In the genomic region with DNA sequence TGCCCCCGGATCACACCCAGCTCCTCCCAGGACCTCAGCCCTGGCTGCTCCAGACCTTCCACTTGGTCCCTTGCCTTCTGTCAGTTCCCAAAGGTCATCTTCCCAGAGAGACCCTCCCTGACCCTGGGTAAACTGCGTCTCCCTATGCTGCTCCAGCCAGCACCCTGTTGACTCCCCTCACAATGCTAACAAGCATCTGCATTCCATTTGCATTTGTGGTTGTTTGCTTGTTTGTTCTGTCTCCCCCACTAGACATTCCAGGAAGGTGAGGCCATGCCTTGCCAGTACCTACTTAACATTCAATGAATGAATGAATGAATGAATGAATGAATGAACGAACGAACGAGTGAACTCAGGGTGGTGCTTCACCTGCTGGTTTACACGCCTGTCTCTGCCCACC, we compare ENCODE assay signal across 16 cellular contexts.
DNase-seq lines count a peak whose midpoint lies in the region; ATAC-seq, FAIRE-seq and TF ChIP-seq lines count a peak whose summit lies in the region.
"Had no signal": no experiment of that assay in that cellular context is flagged by ENCODE, and none has a peak within 500 bp of the region (broad histone marks: within the 10 kb centered on the region; RNA-seq: fewer than 3 reads in every experiment).

No MANE protein-coding gene starts in this region.

- no peak for ATAC-seq in K562
- no peak for ATAC-seq in GM18907 (IDR thresholded peaks at IDR 0.05; ENCODE audit: unreplicated experiment)
- no peak for ATAC-seq in GM21717 (IDR thresholded peaks at IDR 0.05; ENCODE audit: unreplicated experiment)
- ATAC-seq: HCT116 had no signal

- intact Hi-C loops in K562 (cut with micrococcal nuclease) = no loop called here

- H3K27ac Mint-ChIP-seq in immature natural killer cell = no peak overlapping the region
- H3K27ac Mint-ChIP-seq: CD8-positive, alpha-beta memory T cell had no signal

- H3K4me3 ChIP-seq in HUES48 (ENCODE audit: low read depth, low read length) = no peak overlapping the region
- no peak overlapping the region for H3K4me3 ChIP-seq in K562
- H3K4me3 ChIP-seq: BLaER1 treated with 17β-estradiol and CSF1 and Interleukin-3, amounts not matched to agents 10 nM and 100 nM had no signal

- H3K27me3 ChIP-seq in HUES48 (ENCODE audit: control insufficient read depth, insufficient read depth, low read length) (no peaks in the 10 kb centered on the region), K562 (ENCODE audit: control insufficient read depth in 2 of 2, insufficient read depth in 2 of 2, low read length in 2 of 2) (no peaks in the 10 kb centered on the region)

- H3K9me1 ChIP-seq in K562 (ENCODE audit: control insufficient read depth, insufficient read depth, low read length) = no peaks in the 10 kb centered on the region

- no peaks in the 10 kb centered on the region for H3K36me3 Mint-ChIP-seq in immature natural killer cell
- H3K36me3 Mint-ChIP-seq: CD8-positive, alpha-beta memory T cell had no signal

- H3K4me1 ChIP-seq in HUES48 (ENCODE audit: control insufficient read depth, insufficient read depth, low read length) = peaks cover 44% of the 10 kb centered on the region
- H3K4me1 ChIP-seq in K562 (replicated peaks in 1 of 2; ENCODE audit: control insufficient read depth in 2 of 2, insufficient read depth in 2 of 2, low read length in 2 of 2) = no peaks in the 10 kb centered on the region
- H3K4me1 ChIP-seq: BLaER1 treated with 17β-estradiol and CSF1 and Interleukin-3, amounts not matched to agents 10 nM and 100 nM had no signal

- POLR2A ChIA-PET in K562 (lab: Yijun Ruan, JAX) = interaction anchor here (0.7 kb wide), 1 partner anchor 14 kb away, joined by 3 read pairs; no protein-coding TSS in a partner anchor

- TF ChIP-seq POLR2A in K562 (conservative IDR thresholded peaks at IDR 0.05) = no peak

- H3K4me3 Mint-ChIP-seq in immature natural killer cell = no peak overlapping the region
- H3K4me3 Mint-ChIP-seq: CD8-positive, alpha-beta memory T cell had no signal

- FAIRE-seq in K562 (lab: Jason Lieb, UNC) = no peak
- FAIRE-seq: D721Med had no signal

- DNase-seq in K562 (ENCODE audit: extremely low read depth in 1 of 4, low spot score in 3 of 4) (no peak), iPS-NIHi7 (ENCODE audit: extremely low spot score) (peak; percentile 38), renal cortical epithelial cell (ENCODE audit: low read depth) (peak; percentile 30), immature natural killer cell (no peak)
- DNase-seq: CD8-positive, alpha-beta memory T cell; NCI-H1092 treated with DMSO at 0.1 percent for 48 hours; NCI-H146; NCI-H2081 treated with DMSO at 0.1 percent for 48 hours; SHP77 treated with DMSO at 0.1 percent for 48 hours; SK-N-SH had no signal

- no peaks in the 10 kb centered on the region for H3K36me3 ChIP-seq in HUES48 (ENCODE audit: control insufficient read depth, insufficient read depth, low read length)
- H3K36me3 ChIP-seq in K562 (ENCODE audit: control insufficient read depth, insufficient read depth, low read length) = no peaks in the 10 kb centered on the region
- H3K36me3 ChIP-seq: BLaER1 treated with 17β-estradiol and CSF1 and Interleukin-3, amounts not matched to agents 10 nM and 100 nM had no signal

- H3K9me3 Mint-ChIP-seq in immature natural killer cell = no peaks in the 10 kb centered on the region
- H3K9me3 Mint-ChIP-seq: CD8-positive, alpha-beta memory T cell had no signal

- H3K9ac ChIP-seq in HUES48 (ENCODE audit: low read depth, low read length) (no peak overlapping the region), K562 (ENCODE audit: insufficient read depth in 1 of 2, low read depth in 2 of 2, low read length in 2 of 2) (no peak overlapping the region)
- H3K9ac ChIP-seq: BLaER1 treated with 17β-estradiol and CSF1 and Interleukin-3, amounts not matched to agents 10 nM and 100 nM; SK-N-SH had no signal

- WGBS in K562 (ENCODE audit: insufficient coverage, low coverage, missing lambda C conversion rate) = 0% methylated on average over 5 of the region's 6 CpGs

- H3K9me3 ChIP-seq in HUES48 (ENCODE audit: control insufficient read depth, insufficient read depth, low read length) = no peaks in the 10 kb centered on the region
- H3K9me3 ChIP-seq in K562 (replicated peaks; ENCODE audit: control insufficient read depth, insufficient read depth, low read depth, low read length) = no peaks in the 10 kb centered on the region
- H3K9me3 ChIP-seq: BLaER1 treated with 17β-estradiol and CSF1 and Interleukin-3, amounts not matched to agents 10 nM and 100 nM; SK-N-SH had no signal

- no peak overlapping the region for H2AFZ ChIP-seq in K562 (ENCODE audit: low read depth, low read length)

- in situ Hi-C loops in K562 (cut with MboI) = no loop called here

- no peaks in the 10 kb centered on the region for H3K4me1 Mint-ChIP-seq in immature natural killer cell
- H3K4me1 Mint-ChIP-seq: CD8-positive, alpha-beta memory T cell had no signal

- no TSS peak for BruUV-seq in K562 (replicated peaks; lab: Mats Ljungman, UMichigan)

- peaks cover 3 to 7% (median 7%) of the 10 kb centered on the region in 3 donors for H3K27me3 Mint-ChIP-seq in immature natural killer cell (ENCODE audit: low read depth in 3 of 3)

- TF ChIP-seq RAD21 in K562 (CRISPR knock-in tag; conservative IDR thresholded peaks at IDR 0.05 in 1 of 2, IDR thresholded peaks at IDR 0.05 in 1 of 2) = no peak

- no peak for TF ChIP-seq EP300 in K562 (IDR thresholded peaks at IDR 0.05; ENCODE audit: low read length)

- CTCF ChIA-PET in K562 (lab: Yijun Ruan, JAX; ENCODE audit: low intra/inter-chr PET ratio) = no interaction called here

- no peaks in the 10 kb centered on the region for H3K79me2 ChIP-seq in K562 (ENCODE audit: control insufficient read depth, insufficient read depth, low read length)

- no peak overlapping the region for H3K4me2 ChIP-seq in K562 (ENCODE audit: insufficient read depth, low read length)
- H3K4me2 ChIP-seq: BLaER1 treated with 17β-estradiol and CSF1 and Interleukin-3, amounts not matched to agents 10 nM and 100 nM; SK-N-SH had no signal

- H3K27ac ChIP-seq in HUES48 (ENCODE audit: low read depth, low read length) (peak overlapping the region; percentile 37), K562 (ENCODE audit: extremely low read depth, low read depth, low read length) (no peak overlapping the region)
- H3K27ac ChIP-seq: BLaER1 treated with 17β-estradiol and CSF1 and Interleukin-3, amounts not matched to agents 10 nM and 100 nM had no signal

- TF ChIP-seq CTCF in K562 (IDR thresholded peaks at IDR 0.05 in 2 of 3, conservative IDR thresholded peaks at IDR 0.05 in 1 of 3; ENCODE audit: insufficient read depth in 2 of 3, low read depth in 1 of 3, low read length in 3 of 3) = no peak

- H4K20me1 ChIP-seq in K562 (replicated peaks; ENCODE audit: control insufficient read depth, insufficient read depth, low read length) = no peaks in the 10 kb centered on the region

TF ChIP-seq in K562, 482 proteins besides CTCF, POLR2A, EP300 and RAD21:
- TF ChIP-seq ILK (tag; IDR thresholded peaks at IDR 0.05; ENCODE audit: borderline replicate concordance, low read depth) = no peak
- no peak for TF ChIP-seq HOXB6 (CRISPR knock-in tag; IDR thresholded peaks at IDR 0.05; ENCODE audit: borderline replicate concordance)
- peak; percentile 61; the same call in 1 of the 2 replicates for TF ChIP-seq ZNF24 (IDR thresholded peaks at IDR 0.05)

Comparison
In these comparisons a context has a peak if more than half of its experiments do, and no peak if none do; other contexts are left out.
1. DNase-seq: peak in iPS-NIHi7 (single experiment) and renal cortical epithelial cell (single experiment); none in K562 (0 of 4) and immature natural killer cell (0 of 3).